Comparison of ENCODE assay signal across 1 cellular context in the genomic region with DNA sequence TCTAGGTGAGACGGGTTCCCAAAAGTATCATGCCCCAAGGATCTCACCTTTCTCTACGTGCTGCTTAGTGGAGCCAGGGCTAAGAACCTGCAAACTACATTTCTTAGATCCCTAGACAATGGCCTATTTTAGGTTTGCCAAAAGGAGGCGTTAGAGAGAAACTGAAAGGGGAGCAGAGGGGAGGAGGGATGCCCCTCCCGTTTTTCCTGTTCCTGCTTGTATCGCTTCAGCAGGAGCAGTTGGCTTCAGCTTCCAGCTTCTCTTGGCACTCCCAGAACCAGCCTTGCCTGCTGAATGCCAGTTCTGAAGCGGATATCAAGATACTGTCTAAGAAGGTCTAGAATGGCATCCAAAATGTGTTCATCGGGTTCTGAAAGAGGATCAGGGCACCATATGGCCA.
TF ChIP-seq lines count a peak whose summit lies in the region.

No MANE protein-coding gene starts in this region.

TF ChIP-seq in K562, 482 proteins besides CTCF, POLR2A, EP300 and RAD21 (continued from another document):
- TF ChIP-seq, protein P1, sequence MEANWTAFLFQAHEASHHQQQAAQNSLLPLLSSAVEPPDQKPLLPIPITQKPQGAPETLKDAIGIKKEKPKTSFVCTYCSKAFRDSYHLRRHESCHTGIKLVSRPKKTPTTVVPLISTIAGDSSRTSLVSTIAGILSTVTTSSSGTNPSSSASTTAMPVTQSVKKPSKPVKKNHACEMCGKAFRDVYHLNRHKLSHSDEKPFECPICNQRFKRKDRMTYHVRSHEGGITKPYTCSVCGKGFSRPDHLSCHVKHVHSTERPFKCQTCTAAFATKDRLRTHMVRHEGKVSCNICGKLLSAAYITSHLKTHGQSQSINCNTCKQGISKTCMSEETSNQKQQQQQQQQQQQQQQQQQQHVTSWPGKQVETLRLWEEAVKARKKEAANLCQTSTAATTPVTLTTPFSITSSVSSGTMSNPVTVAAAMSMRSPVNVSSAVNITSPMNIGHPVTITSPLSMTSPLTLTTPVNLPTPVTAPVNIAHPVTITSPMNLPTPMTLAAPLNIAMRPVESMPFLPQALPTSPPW (CRISPR knock-in tag; IDR thresholded peaks at IDR 0.05), result 0 out of 2 replicates have a peak, but pooled peaks have one; percentile 24
